Comparison of ENCODE assay signal across 17 cellular contexts in genomic region chr5:45847877-45848276, GRCh38.
DNase-seq lines count a peak whose midpoint lies in the region; ATAC-seq and TF ChIP-seq lines count a peak whose summit lies in the region.
"Had no signal": no experiment of that assay in that cellular context is flagged by ENCODE, and none has a peak within 500 bp of the region (broad histone marks: within the 10 kb centered on the region; RNA-seq: fewer than 3 reads in every experiment).

No MANE protein-coding gene starts in this region.

- TF ChIP-seq CTCF in WTC11 (IDR thresholded peaks at IDR 0.05) (no peak), suprapubic skin (IDR thresholded peaks at IDR 0.05) (no peak)

- H3K4me1 Mint-ChIP-seq in WTC11 = peaks cover 17% of the 10 kb centered on the region

- TF ChIP-seq EP300 in suprapubic skin (IDR thresholded peaks at IDR 0.05) = no peak

- DNase-seq in WTC11 (ENCODE audit: low spot score) (peak; percentile 50), suprapubic skin (ENCODE audit: low spot score in 2 of 2) (no peak), NCI-H2029 (lab: John Stamatoyannopoulos, UW) (no peak), NCI-H345 treated with DMSO at 0.1 percent for 48 hours (lab: John Stamatoyannopoulos, UW; ENCODE audit: unreplicated experiment) (no peak)
- DNase-seq: DMS 273 treated with DMSO at 0.1 percent for 48 hours, HCEC 1CT, NCI-H1417 treated with DMSO at 0.1 percent for 48 hours, NCI-H2081 treated with DMSO at 0.1 percent for 48 hours, NCI-H226, NCI-H69, Right ventricle myocardium superior had no signal

- peak; percentile 100 for ATAC-seq in WTC11
- no peak for ATAC-seq in GM18907 (IDR thresholded peaks at IDR 0.05; ENCODE audit: unreplicated experiment)
- ATAC-seq: Panc1, SK-N-SH treated with all-trans-retinoic acid at 6 μM for 48 hours had no signal

- POLR2A ChIA-PET in WTC11 (lab: Charles Lee) = no interaction called here

- H3K27ac Mint-ChIP-seq in WTC11 = no peak overlapping the region; the same call in 1 of the 2 replicates

- CTCF ChIA-PET in WTC11 (lab: Charles Lee) = no interaction called here

- H3K4me3 ChIP-seq in HUES6 (ENCODE audit: low read depth, low read length) = peak overlapping the region; percentile 0; the same call in 1 of the 2 replicates
- H3K4me3 ChIP-seq in iPS-18a (ENCODE audit: low read length) = peak overlapping the region; percentile 13
- no peak overlapping the region for H3K4me3 ChIP-seq in suprapubic skin
- H3K4me3 ChIP-seq: BLaER1 treated with 17β-estradiol and CSF1 and Interleukin-3, amounts not matched to agents 10 nM and 100 nM had no signal

- H3K4me3 Mint-ChIP-seq in WTC11 = no peak overlapping the region

- peak overlapping the region; percentile 4 for H3K9ac ChIP-seq in HUES6 (ENCODE audit: low read length)
- H3K9ac ChIP-seq in iPS-18a (ENCODE audit: low read length) = peak overlapping the region; percentile 22
- H3K9ac ChIP-seq: BLaER1 treated with 17β-estradiol and CSF1 and Interleukin-3, amounts not matched to agents 10 nM and 100 nM had no signal

- H3K27me3 Mint-ChIP-seq in WTC11 (ENCODE audit: low read depth) = peaks cover 6% of the 10 kb centered on the region

- peaks cover 42% of the 10 kb centered on the region for H3K36me3 Mint-ChIP-seq in WTC11

- no peak for TF ChIP-seq POLR2A in suprapubic skin (IDR thresholded peaks at IDR 0.05)

- H3K4me1 ChIP-seq in HUES6 (ENCODE audit: control insufficient read depth, insufficient read depth, low read length) (peaks cover 5% of the 10 kb centered on the region; the same call in 1 of the 2 replicates), iPS-18a (ENCODE audit: control insufficient read depth, low read depth, low read length) (peaks cover 5% of the 10 kb centered on the region), suprapubic skin (no peaks in the 10 kb centered on the region)
- H3K4me1 ChIP-seq: BLaER1 treated with 17β-estradiol and CSF1 and Interleukin-3, amounts not matched to agents 10 nM and 100 nM had no signal

- H3K9me3 Mint-ChIP-seq in WTC11 = peaks cover 48% of the 10 kb centered on the region

- no peak overlapping the region for H3K27ac ChIP-seq in HUES6 (ENCODE audit: low read depth, low read length)
- H3K27ac ChIP-seq in iPS-18a (ENCODE audit: low read length) = no peak overlapping the region
- H3K27ac ChIP-seq in suprapubic skin = no peak overlapping the region
- H3K27ac ChIP-seq: BLaER1 treated with 17β-estradiol and CSF1 and Interleukin-3, amounts not matched to agents 10 nM and 100 nM had no signal

- 33% methylated on average over 2 of the region's 3 CpGs for WGBS in suprapubic skin

- H3K27me3 ChIP-seq in HUES6 (ENCODE audit: control insufficient read depth, insufficient read depth, low read length) (no peaks in the 10 kb centered on the region), iPS-18a (ENCODE audit: control insufficient read depth, insufficient read depth, low read length) (no peaks in the 10 kb centered on the region), suprapubic skin (no peaks in the 10 kb centered on the region)
- H3K27me3 ChIP-seq: BLaER1 treated with 17β-estradiol and CSF1 and Interleukin-3, amounts not matched to agents 10 nM and 100 nM had no signal

- H3K9me3 ChIP-seq in HUES6 (ENCODE audit: control insufficient read depth, insufficient read depth, low read depth, low read length) (peaks cover 28% of the 10 kb centered on the region; the same call in 1 of the 2 replicates), iPS-18a (ENCODE audit: control insufficient read depth, low read depth, low read length) (peaks cover 7% of the 10 kb centered on the region), suprapubic skin (peaks cover 5% of the 10 kb centered on the region)

- H3K36me3 ChIP-seq in HUES6 (ENCODE audit: control insufficient read depth, insufficient read depth, low read length) (no peaks in the 10 kb centered on the region), iPS-18a (ENCODE audit: control insufficient read depth, low read depth, low read length) (no peaks in the 10 kb centered on the region), suprapubic skin (no peaks in the 10 kb centered on the region)
- H3K36me3 ChIP-seq: BLaER1 treated with 17β-estradiol and CSF1 and Interleukin-3, amounts not matched to agents 10 nM and 100 nM had no signal

TF ChIP-seq in WTC11, 78 proteins besides CTCF, POLR2A, EP300 and RAD21:
- TF ChIP-seq MYBL2 (CRISPR knock-in tag; IDR thresholded peaks at IDR 0.05) = no peak
- peak; percentile 63; the same call in 1 of the 2 replicates for TF ChIP-seq ZNF281 (CRISPR knock-in tag; IDR thresholded peaks at IDR 0.05)
- 0 out of 2 replicates have a peak, but pooled peaks have one; percentile 57 for TF ChIP-seq FOXK1 (CRISPR knock-in tag; IDR thresholded peaks at IDR 0.05)
- TF ChIP-seq FOXP4 (CRISPR knock-in tag; IDR thresholded peaks at IDR 0.05) = peak; percentile 45; the same call in 1 of the 2 replicates
